In genomic region chrX:49100704-49101628, GRCh38 we compare ENCODE assay signal across 8 cellular contexts. TPM values are rescaled to one million over a fixed set of nuclear protein-coding genes. Genes with fewer than 3 reads are reported as not detected.
DNase-seq lines count a peak whose midpoint lies in the region; ATAC-seq and TF ChIP-seq lines count a peak whose summit lies in the region.

No MANE protein-coding gene starts in this region.

- peak overlapping the region; percentile 86 for H3K4me3 Mint-ChIP-seq in activated CD4-positive, alpha-beta T cell treated with anti-CD3 and anti-CD28 coated beads, Interleukin-2, amount 10 ng/mL, durations not matched to agents 7 days and 5 days

- CTCF ChIA-PET in activated CD4-positive, alpha-beta T cell treated with anti-CD3 and anti-CD28 coated beads, Interleukin-2, amount 10 ng/mL, durations not matched to agents 7 days and 5 days (lab: Charles Lee): interaction anchor here (0.6 kb wide), 1 partner anchor 28 kb away, joined by 3 read pairs; no protein-coding TSS in a partner anchor

- peaks cover 15% of the 10 kb centered on the region for H3K4me1 Mint-ChIP-seq in activated CD4-positive, alpha-beta T cell treated with anti-CD3 and anti-CD28 coated beads, Interleukin-2, amount 10 ng/mL, durations not matched to agents 7 days and 5 days

- ATAC-seq in GM19351 (IDR thresholded peaks at IDR 0.05; ENCODE audit: unreplicated experiment) (peak; percentile 93), HG03520 (IDR thresholded peaks at IDR 0.05; ENCODE audit: unreplicated experiment) (peak; percentile 87), left lung (peak; percentile 97)

- peak overlapping the region; percentile 94 for H3K27ac Mint-ChIP-seq in activated CD4-positive, alpha-beta T cell treated with anti-CD3 and anti-CD28 coated beads, Interleukin-2, amount 10 ng/mL, durations not matched to agents 7 days and 5 days

- H3K9me3 Mint-ChIP-seq in activated CD4-positive, alpha-beta T cell treated with anti-CD3 and anti-CD28 coated beads, Interleukin-2, amount 10 ng/mL, durations not matched to agents 7 days and 5 days: no peaks in the 10 kb centered on the region

- H3K36me3 Mint-ChIP-seq in activated CD4-positive, alpha-beta T cell treated with anti-CD3 and anti-CD28 coated beads, Interleukin-2, amount 10 ng/mL, durations not matched to agents 7 days and 5 days (ENCODE audit: low read depth): no peaks in the 10 kb centered on the region

- peaks cover 0 to 6% of the 10 kb centered on the region in 2 donors for H3K4me1 ChIP-seq in left lung

- peak overlapping the region; percentile 65 to 82 for H3K27ac ChIP-seq in left lung

- intact Hi-C loops in left lung (cut with DNase I): no loop called here

- no peaks in the 10 kb centered on the region for H3K9me3 ChIP-seq in left lung

- H3K36me3 ChIP-seq in left lung: no peaks in the 10 kb centered on the region

- DNase-seq in C1 segment of cervical spinal cord (lab: John Stamatoyannopoulos, UW) (peak; percentile 42 to 91 (median 84)), NCI-H526 treated with DMSO at 0.1 percent for 48 hours (lab: John Stamatoyannopoulos, UW) (peak; percentile 90), dermis blood vessel endothelial cell (peak; percentile 95), left lung (peak; percentile 89 to 92)
- DNase-seq in activated CD4-positive, alpha-beta T cell treated with anti-CD3 and anti-CD28 coated beads, Interleukin-2, amount 10 ng/mL, durations not matched to agents 7 days and 5 days: peak; percentile 91
- DNase-seq in stimulated activated CD4-positive, alpha-beta T cell treated with anti-CD3 and anti-CD28 coated beads, Interleukin-2, amount 100 ng/mL, for 4 hours (ENCODE audit: low read depth): peak; percentile 81

- H3K4me3 ChIP-seq in left lung: peak overlapping the region; percentile 33 to 54

- TF ChIP-seq CTCF in left lung (IDR thresholded peaks at IDR 0.05): no peak

- no peaks in the 10 kb centered on the region for H3K27me3 Mint-ChIP-seq in activated CD4-positive, alpha-beta T cell treated with anti-CD3 and anti-CD28 coated beads, Interleukin-2, amount 10 ng/mL, durations not matched to agents 7 days and 5 days

- POLR2A ChIA-PET in activated CD4-positive, alpha-beta T cell treated with anti-CD3 and anti-CD28 coated beads, Interleukin-2, amount 10 ng/mL, durations not matched to agents 7 days and 5 days (lab: Charles Lee): no interaction called here

- H3K27me3 ChIP-seq in left lung: no peaks in the 10 kb centered on the region

RNA-seq across cellular contexts. Expression of gene WDR45, which starts 21.3 kb away (rescaled TPM):
- total RNA-seq in activated CD4-positive, alpha-beta T cell treated with anti-CD3 and anti-CD28 coated beads, Interleukin-2, amount 10 ng/mL, durations not matched to agents 7 days and 5 days: 10 to 100 TPM; 44.0 to 48.6 TPM
- 26.2 and 27.9 TPM in 2 replicates for total RNA-seq in dermis blood vessel endothelial cell
- 10 to 100 TPM; 47.5 to 51.6 TPM for total RNA-seq in left lung

RNA-seq across cellular contexts. Expression of gene GPKOW, which starts 22.6 kb away (rescaled TPM):
- total RNA-seq in activated CD4-positive, alpha-beta T cell treated with anti-CD3 and anti-CD28 coated beads, Interleukin-2, amount 10 ng/mL, durations not matched to agents 7 days and 5 days: 10 to 100 TPM; 29.2 to 33.2 TPM
- total RNA-seq in dermis blood vessel endothelial cell (24.5 and 27.2 TPM in 2 replicates), left lung (10 to 100 TPM; 15.5 to 15.7 TPM)

RNA-seq across cellular contexts. Expression of gene PRAF2, which starts 27.2 kb away (rescaled TPM):
- total RNA-seq in activated CD4-positive, alpha-beta T cell treated with anti-CD3 and anti-CD28 coated beads, Interleukin-2, amount 10 ng/mL, durations not matched to agents 7 days and 5 days: 10 to 100 TPM; 24.7 to 27.1 TPM
- total RNA-seq in dermis blood vessel endothelial cell (2.7 and 5.5 TPM in 2 replicates), left lung (10 to 100 TPM; 37.3 to 40.0 TPM)

RNA-seq across cellular contexts. Expression of gene CCDC120, which starts 42.2 kb away (rescaled TPM):
- 1 to 10 TPM; 5.5 to 5.9 TPM for total RNA-seq in activated CD4-positive, alpha-beta T cell treated with anti-CD3 and anti-CD28 coated beads, Interleukin-2, amount 10 ng/mL, durations not matched to agents 7 days and 5 days
- total RNA-seq in dermis blood vessel endothelial cell (0.85 and 1.4 TPM in 2 replicates), left lung (10 to 100 TPM in 1 of 2 donors, 1 to 10 TPM in 1; 9.7 to 11.9 TPM)

RNA-seq across cellular contexts. Expression of gene TFE3, which starts 57.8 kb away (rescaled TPM):
- total RNA-seq in activated CD4-positive, alpha-beta T cell treated with anti-CD3 and anti-CD28 coated beads, Interleukin-2, amount 10 ng/mL, durations not matched to agents 7 days and 5 days: 10 to 100 TPM; 25.7 to 26.8 TPM
- total RNA-seq in dermis blood vessel endothelial cell: 22.8 and 32.2 TPM in 2 replicates
- 10 to 100 TPM; 48.0 to 63.5 TPM for total RNA-seq in left lung

Comparison
In these comparisons a context has a peak if more than half of its experiments do, and no peak if none do; other contexts are left out.
1. Peak in every context shown above with its lines: DNase-seq, ATAC-seq, H3K4me3 ChIP-seq and H3K27ac ChIP-seq.